Comparison of ENCODE assay signal across 11 cellular contexts in genomic region chr19:42130254-42130573, GRCh38. TPM values are rescaled to one million over a fixed set of nuclear protein-coding genes. Genes with fewer than 3 reads are reported as not detected.
DNase-seq lines count a peak whose midpoint lies in the region; ATAC-seq and TF ChIP-seq lines count a peak whose summit lies in the region.
"Had no signal": no experiment of that assay in that cellular context is flagged by ENCODE, and none has a peak within 500 bp of the region (broad histone marks: within the 10 kb centered on the region; RNA-seq: fewer than 3 reads in every experiment).

No MANE protein-coding gene starts in this region.

- CTCF ChIA-PET in AG04449 (lab: Yijun Ruan, JAX) = interaction anchor here (3.5 kb wide), 1 partner anchor 21 kb away, joined by 45 read pairs; no protein-coding TSS in a partner anchor
- CTCF ChIA-PET in activated CD4-positive, alpha-beta memory T cell treated with anti-CD3 and anti-CD28 coated beads, Interleukin-2, amount 10 ng/mL, durations not matched to agents 7 days and 5 days (lab: Charles Lee) = no interaction called here

- no peak for DNase-seq in AG04449 (ENCODE audit: low read depth, low spot score)
- no peak for DNase-seq in GM06990 (ENCODE audit: extremely low read depth, insufficient read length)
- DNase-seq in activated CD4-positive, alpha-beta memory T cell treated with anti-CD3 and anti-CD28 coated beads, Interleukin-2, amount 10 ng/mL, durations not matched to agents 7 days and 5 days = no peak
- no peak for DNase-seq in immature natural killer cell
- DNase-seq in NCI-H2081 treated with DMSO at 0.1 percent for 48 hours (lab: John Stamatoyannopoulos, UW) = no peak
- DNase-seq in stimulated activated CD4-positive, alpha-beta T cell treated with anti-CD3 and anti-CD28 coated beads, Interleukin-15, amount 100 ng/mL, for 24 hours = no peak
- DNase-seq: activated effector memory CD4-positive, alpha-beta T cell treated with Interleukin-2 at 50 U/mL for 16 hours; foreskin melanocyte; GF-D8 had no signal

- H3K27me3 ChIP-seq in GM06990 (replicated peaks; ENCODE audit: control insufficient read depth, insufficient read depth, low read length) = no peaks in the 10 kb centered on the region

- H3K9me3 Mint-ChIP-seq in activated CD4-positive, alpha-beta memory T cell treated with anti-CD3 and anti-CD28 coated beads, Interleukin-2, amount 10 ng/mL, durations not matched to agents 7 days and 5 days = no peaks in the 10 kb centered on the region
- no peaks in the 10 kb centered on the region for H3K9me3 Mint-ChIP-seq in immature natural killer cell

- peaks cover 62% of the 10 kb centered on the region for H3K4me1 Mint-ChIP-seq in activated CD4-positive, alpha-beta memory T cell treated with anti-CD3 and anti-CD28 coated beads, Interleukin-2, amount 10 ng/mL, durations not matched to agents 7 days and 5 days
- peaks cover 47 to 48% of the 10 kb centered on the region in 2 donors for H3K4me1 Mint-ChIP-seq in immature natural killer cell

- H3K36me3 Mint-ChIP-seq in activated CD4-positive, alpha-beta memory T cell treated with anti-CD3 and anti-CD28 coated beads, Interleukin-2, amount 10 ng/mL, durations not matched to agents 7 days and 5 days (ENCODE audit: low read depth) = no peaks in the 10 kb centered on the region
- no peaks in the 10 kb centered on the region for H3K36me3 Mint-ChIP-seq in immature natural killer cell

- H3K36me3 ChIP-seq in GM06990 (ENCODE audit: control insufficient read depth, insufficient read depth, low read length) = no peaks in the 10 kb centered on the region; the same call in none of the 2 replicates

- TF ChIP-seq CTCF in AG04449 (IDR thresholded peaks at IDR 0.05; ENCODE audit: insufficient read depth, low read length, missing control alignments) (no peak), GM06990 (IDR thresholded peaks at IDR 0.05; ENCODE audit: insufficient read depth, low read length, poor library complexity, severe bottlenecking) (no peak)

- no peak for ATAC-seq in HG03139 (IDR thresholded peaks at IDR 0.05; ENCODE audit: unreplicated experiment)
- ATAC-seq in HG03442 (IDR thresholded peaks at IDR 0.05; ENCODE audit: unreplicated experiment) = no peak

- POLR2A ChIA-PET in AG04449 (lab: Yijun Ruan, JAX) = interaction anchor here (0.8 to 1.0 kb wide), 2 partner anchors 19 to 45 kb away, joined by 3 read pairs; no protein-coding TSS in a partner anchor
- POLR2A ChIA-PET in activated CD4-positive, alpha-beta memory T cell treated with anti-CD3 and anti-CD28 coated beads, Interleukin-2, amount 10 ng/mL, durations not matched to agents 7 days and 5 days (lab: Charles Lee) = no interaction called here

- H3K4me3 ChIP-seq in AG04449 (ENCODE audit: low read depth, low read length) = peak overlapping the region; percentile 15; the same call in 1 of the 2 replicates
- H3K4me3 ChIP-seq in GM06990 (replicated peaks; ENCODE audit: low read depth, low read length) = peak overlapping the region; percentile 68

- peak overlapping the region; percentile 5 for H3K27ac Mint-ChIP-seq in activated CD4-positive, alpha-beta memory T cell treated with anti-CD3 and anti-CD28 coated beads, Interleukin-2, amount 10 ng/mL, durations not matched to agents 7 days and 5 days
- H3K27ac Mint-ChIP-seq in immature natural killer cell = peak overlapping the region; percentile 43 to 68 (median 54)

- H3K4me3 Mint-ChIP-seq in activated CD4-positive, alpha-beta memory T cell treated with anti-CD3 and anti-CD28 coated beads, Interleukin-2, amount 10 ng/mL, durations not matched to agents 7 days and 5 days = peak overlapping the region; percentile 59
- peak overlapping the region; percentile 7 to 89 (median 40) for H3K4me3 Mint-ChIP-seq in immature natural killer cell

- no peaks in the 10 kb centered on the region for H3K27me3 Mint-ChIP-seq in activated CD4-positive, alpha-beta memory T cell treated with anti-CD3 and anti-CD28 coated beads, Interleukin-2, amount 10 ng/mL, durations not matched to agents 7 days and 5 days
- H3K27me3 Mint-ChIP-seq in immature natural killer cell (ENCODE audit: low read depth in 3 of 3) = peaks cover 0 to 5% (median 2%) of the 10 kb centered on the region in 3 donors

RNA-seq across cellular contexts. Expression of gene POU2F2, which starts 2.0 kb away (rescaled TPM):
- 10 to 100 TPM; 31.3 to 35.8 TPM for total RNA-seq in activated CD4-positive, alpha-beta memory T cell treated with anti-CD3 and anti-CD28 coated beads, Interleukin-2, amount 10 ng/mL, durations not matched to agents 7 days and 5 days
- 10 to 100 TPM in 1 of 3 donors, 1 to 10 TPM in 2; 2.0 to 10.3 (median 2.1) TPM for polyA plus RNA-seq in immature natural killer cell

RNA-seq across cellular contexts. Expression of gene ZNF574, which starts 54.2 kb away (rescaled TPM):
- 10 to 100 TPM; 14.3 to 14.5 TPM for total RNA-seq in activated CD4-positive, alpha-beta memory T cell treated with anti-CD3 and anti-CD28 coated beads, Interleukin-2, amount 10 ng/mL, durations not matched to agents 7 days and 5 days
- polyA plus RNA-seq in immature natural killer cell = 10 to 100 TPM; 12.4 to 29.6 (median 20.3) TPM
